In genomic region chr10:79067241-79068202, GRCh38 we compare ENCODE assay signal across 8 cellular contexts. TPM values are rescaled to one million over a fixed set of nuclear protein-coding genes. Genes with fewer than 3 reads are reported as not detected.
DNase-seq lines count a peak whose midpoint lies in the region; ATAC-seq and TF ChIP-seq lines count a peak whose summit lies in the region.

No MANE protein-coding gene starts in this region.

- H3K9me3 Mint-ChIP-seq in activated CD4-positive, alpha-beta T cell treated with anti-CD3 and anti-CD28 coated beads, Interleukin-2, amount 10 ng/mL, durations not matched to agents 24 days and 14 days, result no peaks in the 10 kb centered on the region

- peak overlapping the region; percentile 87 for H3K27ac Mint-ChIP-seq in activated CD4-positive, alpha-beta T cell treated with anti-CD3 and anti-CD28 coated beads, Interleukin-2, amount 10 ng/mL, durations not matched to agents 24 days and 14 days

- intact Hi-C loops in activated CD4-positive, alpha-beta T cell treated with anti-CD3 and anti-CD28 coated beads, Interleukin-2, amount 10 ng/mL, durations not matched to agents 24 days and 14 days (cut with micrococcal nuclease), result loop anchor here (1.0 to 10.0 kb wide), 10 partner anchors 19 to 1033 kb away; no protein-coding TSS in a partner anchor
- intact Hi-C loops in colonic mucosa (cut with DNase I), result no loop called here

- H3K4me3 ChIP-seq in colonic mucosa, result peak overlapping the region; percentile 79

- peaks cover 15% of the 10 kb centered on the region for H3K27me3 Mint-ChIP-seq in activated CD4-positive, alpha-beta T cell treated with anti-CD3 and anti-CD28 coated beads, Interleukin-2, amount 10 ng/mL, durations not matched to agents 24 days and 14 days

- no peaks in the 10 kb centered on the region for H3K27me3 ChIP-seq in colonic mucosa

- H3K9me3 ChIP-seq in colonic mucosa, result no peaks in the 10 kb centered on the region

- TF ChIP-seq CTCF in colonic mucosa (IDR thresholded peaks at IDR 0.05), result no peak

- ATAC-seq in GM18867 (IDR thresholded peaks at IDR 0.05; ENCODE audit: unreplicated experiment) (peak; percentile 21), GM18868 (IDR thresholded peaks at IDR 0.05; ENCODE audit: unreplicated experiment) (no peak)

- H3K36me3 ChIP-seq in colonic mucosa, result no peaks in the 10 kb centered on the region

- peak overlapping the region; percentile 99 for H3K27ac ChIP-seq in colonic mucosa

- H3K9ac ChIP-seq in colonic mucosa (ENCODE audit: low read depth in 2 of 2, low read length in 2 of 2), result peak overlapping the region; percentile 81 to 84

- DNase-seq in A172 (ENCODE audit: low spot score) (peak; percentile 60), NCI-H345 treated with DMSO at 0.1 percent for 48 hours (lab: John Stamatoyannopoulos, UW; ENCODE audit: unreplicated experiment) (peak; percentile 60), colonic mucosa (peak; percentile 94), kidney tubule cell (ENCODE audit: low spot score) (peak; percentile 82)
- DNase-seq in activated CD4-positive, alpha-beta T cell treated with anti-CD3 and anti-CD28 coated beads, Interleukin-2, amount 10 ng/mL, durations not matched to agents 24 days and 14 days, result peak; percentile 97
- DNase-seq in stimulated activated CD4-positive, alpha-beta T cell treated with anti-CD3 and anti-CD28 coated beads, Interleukin-15, amount 100 ng/mL, for 1 hour (ENCODE audit: low read depth in 1 of 2, low spot score in 1 of 2), result peak; percentile 67 to 78

- H3K4me3 Mint-ChIP-seq in activated CD4-positive, alpha-beta T cell treated with anti-CD3 and anti-CD28 coated beads, Interleukin-2, amount 10 ng/mL, durations not matched to agents 24 days and 14 days, result peak overlapping the region; percentile 87

- H3K4me1 ChIP-seq in colonic mucosa, result peaks cover 11% of the 10 kb centered on the region

- H3K4me1 Mint-ChIP-seq in activated CD4-positive, alpha-beta T cell treated with anti-CD3 and anti-CD28 coated beads, Interleukin-2, amount 10 ng/mL, durations not matched to agents 24 days and 14 days, result peaks cover 63% of the 10 kb centered on the region

- H3K36me3 Mint-ChIP-seq in activated CD4-positive, alpha-beta T cell treated with anti-CD3 and anti-CD28 coated beads, Interleukin-2, amount 10 ng/mL, durations not matched to agents 24 days and 14 days (ENCODE audit: low read depth), result peaks cover 5% of the 10 kb centered on the region

RNA-seq across cellular contexts. Expression of gene ZMIZ1, which starts 1.2 kb away (rescaled TPM):
- total RNA-seq in A172 (2014; rRNA removed; shearing (Covaris generic)), result 15.4 and 16.6 TPM in 2 replicates
- total RNA-seq in activated CD4-positive, alpha-beta T cell treated with anti-CD3 and anti-CD28 coated beads, Interleukin-2, amount 10 ng/mL, durations not matched to agents 24 days and 14 days, result 66.3 and 71.7 TPM in 2 replicates
- total RNA-seq in colonic mucosa, result 10 to 100 TPM; 51.0 to 54.0 TPM
